In the genomic region with DNA sequence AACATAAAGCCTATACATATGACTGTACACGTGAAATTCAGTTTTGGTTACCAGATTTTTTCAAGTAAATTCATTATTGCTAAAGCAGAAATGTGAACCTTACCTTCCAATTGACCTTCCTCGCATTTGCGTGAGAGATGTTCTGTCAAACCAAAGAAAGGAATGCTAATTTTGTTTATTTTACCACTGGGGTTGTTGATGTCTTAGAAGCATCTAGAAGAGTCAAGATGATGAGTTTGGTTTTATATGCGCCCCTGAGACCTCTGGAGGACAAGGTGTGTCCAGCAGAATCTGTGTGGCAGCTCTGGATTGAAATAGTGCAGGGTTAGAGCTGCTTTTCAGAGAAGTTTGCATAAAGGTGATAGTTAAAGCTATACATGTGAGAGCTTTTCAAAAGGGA, we compare ENCODE assay signal across 3 cellular contexts.
TF ChIP-seq lines count a peak whose summit lies in the region.

No MANE protein-coding gene starts in this region.

TF ChIP-seq in SK-N-SH treated with all-trans-retinoic acid at 6 μM for 48 hours, 23 proteins besides CTCF, POLR2A, EP300 and RAD21 (continues in another document):
- TF ChIP-seq, protein P1, sequence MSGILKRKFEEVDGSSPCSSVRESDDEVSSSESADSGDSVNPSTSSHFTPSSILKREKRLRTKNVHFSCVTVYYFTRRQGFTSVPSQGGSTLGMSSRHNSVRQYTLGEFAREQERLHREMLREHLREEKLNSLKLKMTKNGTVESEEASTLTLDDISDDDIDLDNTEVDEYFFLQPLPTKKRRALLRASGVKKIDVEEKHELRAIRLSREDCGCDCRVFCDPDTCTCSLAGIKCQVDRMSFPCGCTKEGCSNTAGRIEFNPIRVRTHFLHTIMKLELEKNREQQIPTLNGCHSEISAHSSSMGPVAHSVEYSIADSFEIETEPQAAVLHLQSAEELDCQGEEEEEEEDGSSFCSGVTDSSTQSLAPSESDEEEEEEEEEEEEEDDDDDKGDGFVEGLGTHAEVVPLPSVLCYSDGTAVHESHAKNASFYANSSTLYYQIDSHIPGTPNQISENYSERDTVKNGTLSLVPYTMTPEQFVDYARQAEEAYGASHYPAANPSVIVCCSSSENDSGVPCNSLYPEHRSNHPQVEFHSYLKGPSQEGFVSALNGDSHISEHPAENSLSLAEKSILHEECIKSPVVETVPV (CRISPR knock-in tag; IDR thresholded peaks at IDR 0.05) = no peak
- TF ChIP-seq CSDC2 (CRISPR knock-in tag; IDR thresholded peaks at IDR 0.05) = no peak
- TF ChIP-seq, protein P2, sequence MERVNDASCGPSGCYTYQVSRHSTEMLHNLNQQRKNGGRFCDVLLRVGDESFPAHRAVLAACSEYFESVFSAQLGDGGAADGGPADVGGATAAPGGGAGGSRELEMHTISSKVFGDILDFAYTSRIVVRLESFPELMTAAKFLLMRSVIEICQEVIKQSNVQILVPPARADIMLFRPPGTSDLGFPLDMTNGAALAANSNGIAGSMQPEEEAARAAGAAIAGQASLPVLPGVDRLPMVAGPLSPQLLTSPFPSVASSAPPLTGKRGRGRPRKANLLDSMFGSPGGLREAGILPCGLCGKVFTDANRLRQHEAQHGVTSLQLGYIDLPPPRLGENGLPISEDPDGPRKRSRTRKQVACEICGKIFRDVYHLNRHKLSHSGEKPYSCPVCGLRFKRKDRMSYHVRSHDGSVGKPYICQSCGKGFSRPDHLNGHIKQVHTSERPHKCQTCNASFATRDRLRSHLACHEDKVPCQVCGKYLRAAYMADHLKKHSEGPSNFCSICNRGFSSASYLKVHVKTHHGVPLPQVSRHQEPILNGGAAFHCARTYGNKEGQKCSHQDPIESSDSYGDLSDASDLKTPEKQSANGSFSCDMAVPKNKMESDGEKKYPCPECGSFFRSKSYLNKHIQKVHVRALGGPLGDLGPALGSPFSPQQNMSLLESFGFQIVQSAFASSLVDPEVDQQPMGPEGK (CRISPR knock-in tag; IDR thresholded peaks at IDR 0.05; ENCODE audit: borderline replicate concordance) = no peak
- TF ChIP-seq, protein P3, sequence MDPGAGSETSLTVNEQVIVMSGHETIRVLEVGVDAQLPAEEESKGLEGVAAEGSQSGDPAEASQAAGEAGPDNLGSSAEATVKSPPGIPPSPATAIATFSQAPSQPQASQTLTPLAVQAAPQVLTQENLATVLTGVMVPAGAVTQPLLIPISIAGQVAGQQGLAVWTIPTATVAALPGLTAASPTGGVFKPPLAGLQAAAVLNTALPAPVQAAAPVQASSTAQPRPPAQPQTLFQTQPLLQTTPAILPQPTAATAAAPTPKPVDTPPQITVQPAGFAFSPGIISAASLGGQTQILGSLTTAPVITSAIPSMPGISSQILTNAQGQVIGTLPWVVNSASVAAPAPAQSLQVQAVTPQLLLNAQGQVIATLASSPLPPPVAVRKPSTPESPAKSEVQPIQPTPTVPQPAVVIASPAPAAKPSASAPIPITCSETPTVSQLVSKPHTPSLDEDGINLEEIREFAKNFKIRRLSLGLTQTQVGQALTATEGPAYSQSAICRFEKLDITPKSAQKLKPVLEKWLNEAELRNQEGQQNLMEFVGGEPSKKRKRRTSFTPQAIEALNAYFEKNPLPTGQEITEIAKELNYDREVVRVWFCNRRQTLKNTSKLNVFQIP (CRISPR knock-in tag; IDR thresholded peaks at IDR 0.05; ENCODE audit: borderline replicate concordance, low read depth) = no peak
- TF ChIP-seq ZNF565 (CRISPR knock-in tag; conservative IDR thresholded peaks at IDR 0.05; ENCODE audit: low read depth) = no peak
- TF ChIP-seq RARB (CRISPR knock-in tag; IDR thresholded peaks at IDR 0.05) = no peak
- TF ChIP-seq TCF4 (CRISPR knock-in tag; IDR thresholded peaks at IDR 0.05; ENCODE audit: borderline replicate concordance) = no peak

TF ChIP-seq in SK-N-SH, 30 proteins besides CTCF, POLR2A, EP300 and RAD21:
- TF ChIP-seq, protein P4, sequence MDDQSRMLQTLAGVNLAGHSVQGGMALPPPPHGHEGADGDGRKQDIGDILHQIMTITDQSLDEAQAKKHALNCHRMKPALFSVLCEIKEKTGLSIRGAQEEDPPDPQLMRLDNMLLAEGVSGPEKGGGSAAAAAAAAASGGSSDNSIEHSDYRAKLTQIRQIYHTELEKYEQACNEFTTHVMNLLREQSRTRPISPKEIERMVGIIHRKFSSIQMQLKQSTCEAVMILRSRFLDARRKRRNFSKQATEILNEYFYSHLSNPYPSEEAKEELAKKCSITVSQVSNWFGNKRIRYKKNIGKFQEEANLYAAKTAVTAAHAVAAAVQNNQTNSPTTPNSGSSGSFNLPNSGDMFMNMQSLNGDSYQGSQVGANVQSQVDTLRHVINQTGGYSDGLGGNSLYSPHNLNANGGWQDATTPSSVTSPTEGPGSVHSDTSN (IDR thresholded peaks at IDR 0.05) = no peak
- TF ChIP-seq SIN3A (IDR thresholded peaks at IDR 0.05; ENCODE audit: borderline replicate concordance, low read depth, low read length) (no peak), JUND (IDR thresholded peaks at IDR 0.05) (no peak)

TF ChIP-seq in endothelial cell of umbilical vein, 7 proteins besides CTCF, POLR2A, EP300 and RAD21:
- TF ChIP-seq, protein P5, sequence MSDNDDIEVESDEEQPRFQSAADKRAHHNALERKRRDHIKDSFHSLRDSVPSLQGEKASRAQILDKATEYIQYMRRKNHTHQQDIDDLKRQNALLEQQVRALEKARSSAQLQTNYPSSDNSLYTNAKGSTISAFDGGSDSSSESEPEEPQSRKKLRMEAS (IDR thresholded peaks at IDR 0.05; ENCODE audit: insufficient read depth, insufficient read length) = no peak
- TF ChIP-seq MYC (IDR thresholded peaks at IDR 0.05; ENCODE audit: low read depth, low read length) (no peak), FOS (IDR thresholded peaks at IDR 0.05; ENCODE audit: borderline replicate concordance, insufficient read depth, low read length) (no peak), POLR2AphosphoS5 (IDR thresholded peaks at IDR 0.05; ENCODE audit: insufficient read depth, low read depth, low read length) (no peak), EZH2 (IDR thresholded peaks at IDR 0.05; ENCODE audit: borderline replicate concordance, low read depth, low read length, severe bottlenecking) (no peak), JUN (IDR thresholded peaks at IDR 0.05; ENCODE audit: borderline replicate concordance, insufficient read depth, insufficient read length, low read depth) (no peak)
